18 cellular contexts compared by ENCODE assay signal in the genomic region with DNA sequence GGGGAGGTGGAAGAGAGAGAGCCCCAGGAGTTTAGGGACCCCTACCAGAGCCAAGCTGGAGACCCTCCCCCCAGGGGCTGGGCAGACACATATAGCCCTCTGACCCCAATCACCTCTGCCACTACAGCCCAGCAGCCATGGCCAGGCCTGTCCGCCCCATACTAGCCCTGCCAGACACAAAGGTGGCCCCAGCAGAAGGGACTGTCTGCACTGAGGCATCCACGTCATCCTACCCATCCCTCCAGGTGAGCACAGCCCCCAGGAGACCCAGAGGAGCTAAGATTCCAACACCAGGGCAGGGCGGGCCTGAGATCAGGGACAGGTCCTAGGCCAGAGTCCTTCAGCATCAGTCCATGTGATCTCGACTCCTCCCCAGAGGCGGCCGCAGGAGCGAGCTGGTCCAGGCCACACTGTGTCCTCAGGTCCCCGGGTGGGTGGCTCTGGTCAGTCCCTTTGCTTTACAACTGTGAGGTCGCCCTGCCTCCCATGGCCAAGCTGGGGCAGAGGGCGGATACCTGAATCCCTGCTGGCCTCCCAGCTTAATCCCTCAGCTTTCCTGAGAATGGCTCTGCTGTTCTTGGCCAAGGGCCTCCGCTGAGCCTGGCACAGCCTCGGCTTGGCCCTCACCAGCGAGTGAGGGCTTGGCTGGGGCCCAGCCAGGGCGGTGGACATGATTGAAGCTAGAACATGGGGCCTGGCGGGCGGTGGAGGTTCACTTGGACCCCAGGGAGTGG. TPM values are rescaled to one million over a fixed set of nuclear protein-coding genes. Genes with fewer than 3 reads are reported as not detected.
A peak's percentile ranks its signal among the peaks of the same experiment; 100 is the strongest.
DNase-seq lines count a peak whose midpoint lies in the region; TF ChIP-seq lines count a peak whose summit lies in the region.
"Had no signal": no experiment of that assay in that cellular context is flagged by ENCODE, and none has a peak within 500 bp of the region (broad histone marks: within the 10 kb centered on the region; RNA-seq: fewer than 3 reads in every experiment).

No MANE protein-coding gene starts in this region.

- H3K27me3 Mint-ChIP-seq in glutamatergic neuron (ENCODE audit: unreplicated experiment) = peaks cover 11% of the 10 kb centered on the region

- peaks cover 22% of the 10 kb centered on the region for H3K4me1 Mint-ChIP-seq in glutamatergic neuron (ENCODE audit: low read depth, unreplicated experiment)
- H3K4me1 Mint-ChIP-seq: activated naive CD4-positive, alpha-beta T cell treated with anti-CD3 and anti-CD28 coated beads, Interleukin-2, amount 50 U/mL, for 24 hours had no signal

- no peak overlapping the region for H3K4me3 Mint-ChIP-seq in glutamatergic neuron (ENCODE audit: unreplicated experiment)
- H3K4me3 Mint-ChIP-seq: activated naive CD4-positive, alpha-beta T cell treated with anti-CD3 and anti-CD28 coated beads, Interleukin-2, amount 50 U/mL, for 24 hours had no signal

- no peak overlapping the region for H3K27ac ChIP-seq in prostate gland
- H3K27ac ChIP-seq in smooth muscle cell (ENCODE audit: low read depth) = no peak overlapping the region
- H3K27ac ChIP-seq: colonic mucosa, lower lobe of right lung, thyroid gland had no signal

- WGBS in prostate gland = 69% methylated on average over 10 of the region's 16 CpGs
- 92% methylated on average over 16 of the region's 16 CpGs for WGBS in smooth muscle cell (ENCODE audit: low lambda C conversion rate)

- no peaks in the 10 kb centered on the region for H4K20me1 ChIP-seq in smooth muscle cell (ENCODE audit: low read depth)

- no peak overlapping the region for H3K4me2 ChIP-seq in smooth muscle cell

- intact Hi-C loops in prostate gland (cut with DNase I) = no loop called here

- H3K27me3 ChIP-seq in prostate gland (replicated peaks; ENCODE audit: insufficient read depth) (no peaks in the 10 kb centered on the region), smooth muscle cell (ENCODE audit: low read depth) (no peaks in the 10 kb centered on the region)
- H3K27me3 ChIP-seq: colonic mucosa, thyroid gland had no signal

- H2AFZ ChIP-seq in smooth muscle cell (ENCODE audit: low read depth) = no peak overlapping the region

- no peaks in the 10 kb centered on the region for H3K79me2 ChIP-seq in smooth muscle cell (ENCODE audit: low read depth)

- no peaks in the 10 kb centered on the region for H3K36me3 ChIP-seq in prostate gland
- no peaks in the 10 kb centered on the region for H3K36me3 ChIP-seq in smooth muscle cell (ENCODE audit: low read depth)
- H3K36me3 ChIP-seq: colonic mucosa, lower lobe of right lung, thyroid gland had no signal

- peak; percentile 59 for DNase-seq in Daoy (ENCODE audit: low read depth)
- DNase-seq in amygdala (lab: John Stamatoyannopoulos, UW) = peak in 33 of 56 donors; percentile 10 to 77 (median 33)
- no peak for DNase-seq in glutamatergic neuron
- peak; percentile 68 for DNase-seq in pons (ENCODE audit: low spot score)
- no peak for DNase-seq in AG08396 (ENCODE audit: low spot score)
- DNase-seq in prostate gland (ENCODE audit: low spot score) = no peak
- no peak for DNase-seq in smooth muscle cell (lab: John Stamatoyannopoulos, UW; ENCODE audit: unreplicated experiment)
- DNase-seq in NCI-H226 = no peak
- DNase-seq: activated CD4-positive, CD25-positive, alpha-beta regulatory T cell; activated CD8-positive, alpha-beta memory T cell treated with anti-CD3 and anti-CD28 coated beads, Interleukin-2, amount 50 U/mL, for 4 hours; colonic mucosa; DMS79; lower lobe of right lung; NCI-H1105 treated with DMSO at 0.1 percent for 48 hours; NCI-H2227 treated with DMSO at 0.1 percent for 48 hours had no signal

- no peak overlapping the region for H3K9ac ChIP-seq in smooth muscle cell (ENCODE audit: low read depth)

- H3F3A ChIP-seq in smooth muscle cell (ENCODE audit: low read depth) = no peaks in the 10 kb centered on the region

- H3K27ac Mint-ChIP-seq in glutamatergic neuron (ENCODE audit: unreplicated experiment) = peak overlapping the region; percentile 76
- H3K27ac Mint-ChIP-seq: activated naive CD4-positive, alpha-beta T cell treated with anti-CD3 and anti-CD28 coated beads, Interleukin-2, amount 50 U/mL, for 24 hours had no signal

- H3K4me3 ChIP-seq in prostate gland = no peak overlapping the region
- no peak overlapping the region for H3K4me3 ChIP-seq in smooth muscle cell
- H3K4me3 ChIP-seq: colonic mucosa, lower lobe of right lung, thyroid gland had no signal

- peaks cover 2% of the 10 kb centered on the region for H3K9me3 Mint-ChIP-seq in glutamatergic neuron (ENCODE audit: unreplicated experiment)
- H3K9me3 Mint-ChIP-seq: activated naive CD4-positive, alpha-beta T cell treated with anti-CD3 and anti-CD28 coated beads, Interleukin-2, amount 50 U/mL, for 24 hours had no signal

- no peak for TF ChIP-seq CTCF in glutamatergic neuron (IDR thresholded peaks at IDR 0.05; ENCODE audit: partially characterized antibody, unreplicated experiment)
- no peak for TF ChIP-seq CTCF in prostate gland (IDR thresholded peaks at IDR 0.05)
- no peak for TF ChIP-seq CTCF in smooth muscle cell (IDR thresholded peaks at IDR 0.05; ENCODE audit: borderline replicate concordance, insufficient read depth, poor library complexity, severe bottlenecking)

- H3K9me3 ChIP-seq in prostate gland = no peaks in the 10 kb centered on the region
- H3K9me3 ChIP-seq in smooth muscle cell (replicated peaks; ENCODE audit: low read depth) = no peaks in the 10 kb centered on the region
- H3K9me3 ChIP-seq: colonic mucosa, lower lobe of right lung, thyroid gland had no signal

- no peak for TF ChIP-seq POLR2A in prostate gland (IDR thresholded peaks at IDR 0.05)

- no peaks in the 10 kb centered on the region for H3K36me3 Mint-ChIP-seq in glutamatergic neuron (ENCODE audit: unreplicated experiment)
- H3K36me3 Mint-ChIP-seq: activated naive CD4-positive, alpha-beta T cell treated with anti-CD3 and anti-CD28 coated beads, Interleukin-2, amount 50 U/mL, for 24 hours had no signal

- H3K4me1 ChIP-seq in prostate gland (replicated peaks) (no peaks in the 10 kb centered on the region), smooth muscle cell (ENCODE audit: low read depth) (no peaks in the 10 kb centered on the region)
- H3K4me1 ChIP-seq: colonic mucosa, thyroid gland had no signal

RNA-seq across cellular contexts. Expression of a gene that starts 14.3 kb away (rescaled TPM):
- total RNA-seq in Daoy (2014; rRNA removed; shearing (Covaris generic)) = 0.06 and 0.23 TPM in 2 replicates
- 3.7 TPM for total RNA-seq in glutamatergic neuron (ENCODE audit: unreplicated experiment)
- total RNA-seq in prostate gland = 10 to 100 TPM; 34.7 to 93.4 TPM
- 0.13 and 1.1 TPM in 2 replicates for total RNA-seq in smooth muscle cell
- polyA plus RNA-seq in smooth muscle cell = 0.21 TPM in 1 of 2 replicates, not detected in the other
- polyA plus RNA-seq: neural cell had no signal

Comparison
In these comparisons a context has a peak if more than half of its experiments do, and no peak if none do; other contexts are left out.
1. DNase-seq: peak in Daoy (single experiment), amygdala (33 of 56) and pons (single experiment); none in glutamatergic neuron (single experiment), AG08396 (single experiment), prostate gland (single experiment), smooth muscle cell (single experiment) and NCI-H226 (single experiment).